15 cellular contexts compared by ENCODE assay signal in the genomic region with DNA sequence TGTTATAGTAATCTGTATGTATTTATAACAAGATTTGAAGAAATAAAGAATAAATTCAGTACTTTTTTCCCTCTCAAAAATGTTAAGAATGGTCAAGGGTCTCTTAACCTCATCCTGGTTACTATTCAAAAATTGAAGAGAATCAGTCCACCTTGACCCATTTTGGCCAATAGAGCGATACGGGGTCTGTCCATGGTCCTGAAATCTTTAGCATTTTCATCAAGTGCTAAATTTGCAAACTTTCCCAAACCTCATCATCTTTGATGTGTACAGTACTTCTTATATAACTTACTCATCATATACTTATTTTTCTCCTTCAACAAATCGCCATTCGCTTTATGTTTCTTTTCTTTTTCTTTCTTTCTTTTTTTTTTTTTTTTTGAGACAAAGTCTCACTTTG. TPM values are rescaled to one million over a fixed set of nuclear protein-coding genes. Genes with fewer than 3 reads are reported as not detected.
DNase-seq lines count a peak whose midpoint lies in the region; ATAC-seq, FAIRE-seq and TF ChIP-seq lines count a peak whose summit lies in the region.
"Had no signal": no experiment of that assay in that cellular context is flagged by ENCODE, and none has a peak within 500 bp of the region (broad histone marks: within the 10 kb centered on the region; RNA-seq: fewer than 3 reads in every experiment).

No MANE protein-coding gene starts in this region.

- DNase-seq in GM13976 (ENCODE audit: low spot score) (peak; percentile 9), NAMALWA (ENCODE audit: low spot score) (peak; percentile 42), astrocyte of the spinal cord (ENCODE audit: low read depth, low spot score) (peak; percentile 14), lung microvascular endothelial cell (ENCODE audit: low read depth in 2 of 2) (peak; percentile 9 to 13), NCI-H146 treated with DMSO at 0.1 percent for 48 hours (lab: John Stamatoyannopoulos, UW; ENCODE audit: unreplicated experiment) (no peak), vagina (ENCODE audit: extremely low spot score in 2 of 2) (no peak), pancreas (no peak), NCI-H226 (no peak)
- DNase-seq: activated CD4-positive, alpha-beta T cell treated with anti-CD3 and anti-CD28 coated beads, Interleukin-2, amount 50 U/mL, for 48 hours; activated effector memory CD4-positive, alpha-beta T cell treated with anti-CD3 and anti-CD28 coated beads, Interleukin-2, amount 50 U/mL, for 16 hours; CD4-positive, alpha-beta memory T cell; NCI-H1105 treated with DMSO at 0.1 percent for 48 hours; NCI-H524; Peyer's patch; testis had no signal

- intact Hi-C loops in vagina (cut with DNase I) = no loop called here
- intact Hi-C loops in pancreas (cut with DNase I) = no loop called here

- H3K36me3 ChIP-seq in vagina (no peaks in the 10 kb centered on the region), pancreas (no peaks in the 10 kb centered on the region)
- H3K36me3 ChIP-seq: Peyer's patch had no signal

- ATAC-seq in pancreas = no peak

- no peak overlapping the region for H3K27ac ChIP-seq in vagina
- H3K27ac ChIP-seq in pancreas = no peak overlapping the region
- H3K27ac ChIP-seq: Peyer's patch, testis had no signal

- no peaks in the 10 kb centered on the region for H3K27me3 ChIP-seq in vagina
- H3K27me3 ChIP-seq in pancreas = no peaks in the 10 kb centered on the region
- H3K27me3 ChIP-seq: Peyer's patch, testis had no signal

- H3K4me3 ChIP-seq in astrocyte of the spinal cord (ENCODE audit: low read depth, low read length) (no peak overlapping the region), vagina (no peak overlapping the region), pancreas (no peak overlapping the region)
- H3K4me3 ChIP-seq: Peyer's patch, testis had no signal

- in situ Hi-C loops in GM13976 (cut with MboI; ENCODE audit: low sequenced_read_pairs, unreplicated experiment) = no loop called here
- in situ Hi-C loops in astrocyte of the spinal cord (cut with HindIII; ENCODE audit: low sequenced_read_pairs) = no loop called here

- no peak for TF ChIP-seq CTCF in GM13976 (IDR thresholded peaks at IDR 0.05; ENCODE audit: borderline replicate concordance, control extremely low read depth, extremely low read depth, insufficient read depth, missing control alignments)
- TF ChIP-seq CTCF in astrocyte of the spinal cord (IDR thresholded peaks at IDR 0.05; ENCODE audit: low read depth, low read length) = no peak
- TF ChIP-seq CTCF in vagina (IDR thresholded peaks at IDR 0.05) = no peak
- no peak for TF ChIP-seq CTCF in pancreas (IDR thresholded peaks at IDR 0.05)

- H3K9me3 ChIP-seq in vagina (no peaks in the 10 kb centered on the region), pancreas (no peaks in the 10 kb centered on the region)
- H3K9me3 ChIP-seq: Peyer's patch, testis had no signal

- H3K4me1 ChIP-seq in vagina = no peaks in the 10 kb centered on the region
- H3K4me1 ChIP-seq in pancreas = no peaks in the 10 kb centered on the region
- H3K4me1 ChIP-seq: Peyer's patch, testis had no signal

- WGBS in pancreas, 2 donors = 48% methylated on average over 4 of the region's 4 CpGs

- FAIRE-seq in pancreas (lab: Jason Lieb, UNC) = no peak

- no peak for TF ChIP-seq POLR2A in vagina (IDR thresholded peaks at IDR 0.05)

RNA-seq across cellular contexts. Expression of a gene that starts 23.6 kb away (rescaled TPM):
- under 0.01 TPM in 1 of 2 replicates, not detected in the other for total RNA-seq in lung microvascular endothelial cell
- total RNA-seq in vagina = 1.2 TPM
- total RNA-seq in pancreas = 1 to 10 TPM; 1.4 to 3.0 (median 2.2) TPM
- polyA plus RNA-seq in pancreas = 1 to 10 TPM in 1 of 2 donors, under 1 TPM in 1; 0.42 to 2.2 TPM

Comparison
In these comparisons a context has a peak if more than half of its experiments do, and no peak if none do; other contexts are left out.
1. DNase-seq: peak in GM13976 (single experiment), NAMALWA (single experiment), astrocyte of the spinal cord (single experiment) and lung microvascular endothelial cell (2 of 2); none in NCI-H146 treated with DMSO at 0.1 percent for 48 hours (single experiment), vagina (0 of 2), pancreas (0 of 6) and NCI-H226 (single experiment).